Comparison of ENCODE assay signal across 1 cellular context in the genomic region with DNA sequence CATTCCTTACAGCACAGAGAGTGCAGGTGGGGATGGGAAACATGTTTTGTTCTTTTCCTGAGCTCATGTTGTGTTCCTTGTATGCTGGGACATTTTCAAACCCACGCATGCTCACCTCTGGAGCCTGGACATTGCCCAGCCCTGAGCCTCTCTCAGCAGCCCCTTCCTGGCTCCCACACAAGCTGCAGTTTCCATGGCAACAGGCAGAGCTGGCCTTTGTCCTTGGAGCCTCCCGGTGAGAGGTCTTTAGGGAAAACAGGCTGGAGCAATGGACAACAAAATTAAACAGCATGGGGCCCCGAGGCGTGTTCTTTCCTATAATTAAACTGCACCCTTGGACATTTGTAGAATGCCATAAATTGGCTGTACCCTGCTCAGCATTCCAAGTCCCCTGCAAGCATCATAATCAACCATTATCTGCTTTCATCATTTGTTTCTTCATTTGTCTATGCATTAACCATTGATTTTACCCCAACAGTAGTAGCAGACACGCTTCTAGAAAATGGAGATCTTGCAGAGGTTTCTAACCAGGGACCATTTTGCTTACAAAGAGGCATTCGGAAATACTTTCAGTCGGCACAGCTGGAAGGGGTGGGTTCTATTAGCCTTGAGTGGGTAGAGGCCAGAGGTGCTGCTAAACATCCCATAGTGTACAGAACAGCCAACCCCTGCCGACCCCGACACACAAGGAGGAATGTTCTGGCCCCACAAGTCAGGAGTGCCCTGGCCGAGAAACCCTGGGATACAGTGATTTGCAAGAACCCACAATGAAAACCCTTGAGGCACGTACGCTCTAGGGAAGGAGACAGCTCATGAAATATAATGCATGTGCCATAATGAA.
TF ChIP-seq lines count a peak whose summit lies in the region.

No MANE protein-coding gene starts in this region.

TF ChIP-seq in HepG2, 621 proteins besides CTCF, POLR2A, EP300 and RAD21 (continued from another document):
- peak; percentile 71 for TF ChIP-seq NCOA2 (CRISPR knock-in tag; IDR thresholded peaks at IDR 0.05)
- TF ChIP-seq MTF1 (CRISPR knock-in tag; IDR thresholded peaks at IDR 0.05): no peak
- TF ChIP-seq ZNF562 (CRISPR knock-in tag; IDR thresholded peaks at IDR 0.05; ENCODE audit: borderline replicate concordance): no peak
- TF ChIP-seq ZNF543 (CRISPR knock-in tag; IDR thresholded peaks at IDR 0.05): 0 out of 2 replicates have a peak, but pooled peaks have one; percentile 49
- peak; percentile 94 for TF ChIP-seq RFX1 (IDR thresholded peaks at IDR 0.05)
- no peak for TF ChIP-seq ZNF883 (CRISPR knock-in tag; IDR thresholded peaks at IDR 0.05; ENCODE audit: not compliant biosample characterization)
- peak; percentile 38; the same call in 1 of the 2 replicates for TF ChIP-seq SOX5 (CRISPR knock-in tag; IDR thresholded peaks at IDR 0.05; ENCODE audit: borderline replicate concordance)
- TF ChIP-seq FOXP1 (IDR thresholded peaks at IDR 0.05): no peak
- TF ChIP-seq FOXP1 (CRISPR knock-in tag; IDR thresholded peaks at IDR 0.05): peak; percentile 81
- no peak for TF ChIP-seq POGZ (CRISPR knock-in tag; IDR thresholded peaks at IDR 0.05)
- TF ChIP-seq RBFOX2 (IDR thresholded peaks at IDR 0.05; ENCODE audit: low read depth, low read length): 0 out of 2 replicates have a peak, but pooled peaks have one; percentile 34
- TF ChIP-seq, protein P1, sequence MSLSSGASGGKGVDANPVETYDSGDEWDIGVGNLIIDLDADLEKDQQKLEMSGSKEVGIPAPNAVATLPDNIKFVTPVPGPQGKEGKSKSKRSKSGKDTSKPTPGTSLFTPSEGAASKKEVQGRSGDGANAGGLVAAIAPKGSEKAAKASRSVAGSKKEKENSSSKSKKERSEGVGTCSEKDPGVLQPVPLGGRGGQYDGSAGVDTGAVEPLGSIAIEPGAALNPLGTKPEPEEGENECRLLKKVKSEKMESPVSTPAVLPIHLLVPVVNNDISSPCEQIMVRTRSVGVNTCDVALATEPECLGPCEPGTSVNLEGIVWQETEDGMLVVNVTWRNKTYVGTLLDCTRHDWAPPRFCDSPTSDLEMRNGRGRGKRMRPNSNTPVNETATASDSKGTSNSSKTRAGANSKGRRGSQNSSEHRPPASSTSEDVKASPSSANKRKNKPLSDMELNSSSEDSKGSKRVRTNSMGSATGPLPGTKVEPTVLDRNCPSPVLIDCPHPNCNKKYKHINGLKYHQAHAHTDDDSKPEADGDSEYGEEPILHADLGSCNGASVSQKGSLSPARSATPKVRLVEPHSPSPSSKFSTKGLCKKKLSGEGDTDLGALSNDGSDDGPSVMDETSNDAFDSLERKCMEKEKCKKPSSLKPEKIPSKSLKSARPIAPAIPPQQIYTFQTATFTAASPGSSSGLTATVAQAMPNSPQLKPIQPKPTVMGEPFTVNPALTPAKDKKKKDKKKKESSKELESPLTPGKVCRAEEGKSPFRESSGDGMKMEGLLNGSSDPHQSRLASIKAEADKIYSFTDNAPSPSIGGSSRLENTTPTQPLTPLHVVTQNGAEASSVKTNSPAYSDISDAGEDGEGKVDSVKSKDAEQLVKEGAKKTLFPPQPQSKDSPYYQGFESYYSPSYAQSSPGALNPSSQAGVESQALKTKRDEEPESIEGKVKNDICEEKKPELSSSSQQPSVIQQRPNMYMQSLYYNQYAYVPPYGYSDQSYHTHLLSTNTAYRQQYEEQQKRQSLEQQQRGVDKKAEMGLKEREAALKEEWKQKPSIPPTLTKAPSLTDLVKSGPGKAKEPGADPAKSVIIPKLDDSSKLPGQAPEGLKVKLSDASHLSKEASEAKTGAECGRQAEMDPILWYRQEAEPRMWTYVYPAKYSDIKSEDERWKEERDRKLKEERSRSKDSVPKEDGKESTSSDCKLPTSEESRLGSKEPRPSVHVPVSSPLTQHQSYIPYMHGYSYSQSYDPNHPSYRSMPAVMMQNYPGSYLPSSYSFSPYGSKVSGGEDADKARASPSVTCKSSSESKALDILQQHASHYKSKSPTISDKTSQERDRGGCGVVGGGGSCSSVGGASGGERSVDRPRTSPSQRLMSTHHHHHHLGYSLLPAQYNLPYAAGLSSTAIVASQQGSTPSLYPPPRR (CRISPR knock-in tag; IDR thresholded peaks at IDR 0.05; ENCODE audit: borderline replicate concordance): peak; percentile 69; the same call in 1 of the 2 replicates
- TF ChIP-seq SOX6 (IDR thresholded peaks at IDR 0.05): no peak
- TF ChIP-seq SOX6 (CRISPR knock-in tag; IDR thresholded peaks at IDR 0.05): peak; percentile 59; the same call in 1 of the 2 replicates
- peak; percentile 48; the same call in 1 of the 2 replicates for TF ChIP-seq NR2C2 (CRISPR knock-in tag; IDR thresholded peaks at IDR 0.05; ENCODE audit: borderline replicate concordance)
- no peak for TF ChIP-seq GTF2F1 (IDR thresholded peaks at IDR 0.05; ENCODE audit: low read length)
- peak; percentile 90; the same call in 1 of the 2 replicates for TF ChIP-seq ZNF292 (CRISPR knock-in tag; IDR thresholded peaks at IDR 0.05; ENCODE audit: borderline replicate concordance, low read depth)
- TF ChIP-seq ELF3 (CRISPR knock-in tag; IDR thresholded peaks at IDR 0.05): peak; percentile 54; the same call in 1 of the 2 replicates
- TF ChIP-seq ZNF263 (CRISPR knock-in tag; IDR thresholded peaks at IDR 0.05): 0 out of 2 replicates have a peak, but pooled peaks have one; percentile 31
- TF ChIP-seq RFXAP (CRISPR knock-in tag; IDR thresholded peaks at IDR 0.05; ENCODE audit: borderline replicate concordance): peak; percentile 97
- TF ChIP-seq HNRNPL (IDR thresholded peaks at IDR 0.05; ENCODE audit: low read depth, low read length): no peak
- TF ChIP-seq PHF21A (CRISPR knock-in tag; IDR thresholded peaks at IDR 0.05): peak; percentile 73
- TF ChIP-seq, protein P2, sequence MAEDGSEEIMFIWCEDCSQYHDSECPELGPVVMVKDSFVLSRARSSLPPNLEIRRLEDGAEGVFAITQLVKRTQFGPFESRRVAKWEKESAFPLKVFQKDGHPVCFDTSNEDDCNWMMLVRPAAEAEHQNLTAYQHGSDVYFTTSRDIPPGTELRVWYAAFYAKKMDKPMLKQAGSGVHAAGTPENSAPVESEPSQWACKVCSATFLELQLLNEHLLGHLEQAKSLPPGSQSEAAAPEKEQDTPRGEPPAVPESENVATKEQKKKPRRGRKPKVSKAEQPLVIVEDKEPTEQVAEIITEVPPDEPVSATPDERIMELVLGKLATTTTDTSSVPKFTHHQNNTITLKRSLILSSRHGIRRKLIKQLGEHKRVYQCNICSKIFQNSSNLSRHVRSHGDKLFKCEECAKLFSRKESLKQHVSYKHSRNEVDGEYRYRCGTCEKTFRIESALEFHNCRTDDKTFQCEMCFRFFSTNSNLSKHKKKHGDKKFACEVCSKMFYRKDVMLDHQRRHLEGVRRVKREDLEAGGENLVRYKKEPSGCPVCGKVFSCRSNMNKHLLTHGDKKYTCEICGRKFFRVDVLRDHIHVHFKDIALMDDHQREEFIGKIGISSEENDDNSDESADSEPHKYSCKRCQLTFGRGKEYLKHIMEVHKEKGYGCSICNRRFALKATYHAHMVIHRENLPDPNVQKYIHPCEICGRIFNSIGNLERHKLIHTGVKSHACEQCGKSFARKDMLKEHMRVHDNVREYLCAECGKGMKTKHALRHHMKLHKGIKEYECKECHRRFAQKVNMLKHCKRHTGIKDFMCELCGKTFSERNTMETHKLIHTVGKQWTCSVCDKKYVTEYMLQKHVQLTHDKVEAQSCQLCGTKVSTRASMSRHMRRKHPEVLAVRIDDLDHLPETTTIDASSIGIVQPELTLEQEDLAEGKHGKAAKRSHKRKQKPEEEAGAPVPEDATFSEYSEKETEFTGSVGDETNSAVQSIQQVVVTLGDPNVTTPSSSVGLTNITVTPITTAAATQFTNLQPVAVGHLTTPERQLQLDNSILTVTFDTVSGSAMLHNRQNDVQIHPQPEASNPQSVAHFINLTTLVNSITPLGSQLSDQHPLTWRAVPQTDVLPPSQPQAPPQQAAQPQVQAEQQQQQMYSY (CRISPR knock-in tag; IDR thresholded peaks at IDR 0.05): peak; percentile 84
- TF ChIP-seq KLF15 (CRISPR knock-in tag; IDR thresholded peaks at IDR 0.05; ENCODE audit: borderline replicate concordance): no peak
- TF ChIP-seq BCL6 (CRISPR knock-in tag; IDR thresholded peaks at IDR 0.05): peak; percentile 32; the same call in 1 of the 2 replicates
- 0 out of 2 replicates have a peak, but pooled peaks have one; percentile 33 for TF ChIP-seq FOXK1 (CRISPR knock-in tag; IDR thresholded peaks at IDR 0.05; ENCODE audit: borderline replicate concordance, low read depth)
- peak; percentile 72 for TF ChIP-seq ASH2L (IDR thresholded peaks at IDR 0.05; ENCODE audit: insufficient read length, low read depth, low read length)
- peak; percentile 38; the same call in 1 of the 2 replicates for TF ChIP-seq ETV5 (CRISPR knock-in tag; IDR thresholded peaks at IDR 0.05; ENCODE audit: borderline replicate concordance)
- peak; percentile 49; the same call in 1 of the 2 replicates for TF ChIP-seq CREM (IDR thresholded peaks at IDR 0.05)
- TF ChIP-seq CREM (CRISPR knock-in tag; IDR thresholded peaks at IDR 0.05): no peak
- TF ChIP-seq ZNF205 (CRISPR knock-in tag; IDR thresholded peaks at IDR 0.05): 0 out of 2 replicates have a peak, but pooled peaks have one; percentile 33
- peak; percentile 68 for TF ChIP-seq ELF1 (CRISPR knock-in tag; IDR thresholded peaks at IDR 0.05)
- TF ChIP-seq ZNF317 (CRISPR knock-in tag; IDR thresholded peaks at IDR 0.05): 0 out of 2 replicates have a peak, but pooled peaks have one; percentile 21
- TF ChIP-seq, protein P3, sequence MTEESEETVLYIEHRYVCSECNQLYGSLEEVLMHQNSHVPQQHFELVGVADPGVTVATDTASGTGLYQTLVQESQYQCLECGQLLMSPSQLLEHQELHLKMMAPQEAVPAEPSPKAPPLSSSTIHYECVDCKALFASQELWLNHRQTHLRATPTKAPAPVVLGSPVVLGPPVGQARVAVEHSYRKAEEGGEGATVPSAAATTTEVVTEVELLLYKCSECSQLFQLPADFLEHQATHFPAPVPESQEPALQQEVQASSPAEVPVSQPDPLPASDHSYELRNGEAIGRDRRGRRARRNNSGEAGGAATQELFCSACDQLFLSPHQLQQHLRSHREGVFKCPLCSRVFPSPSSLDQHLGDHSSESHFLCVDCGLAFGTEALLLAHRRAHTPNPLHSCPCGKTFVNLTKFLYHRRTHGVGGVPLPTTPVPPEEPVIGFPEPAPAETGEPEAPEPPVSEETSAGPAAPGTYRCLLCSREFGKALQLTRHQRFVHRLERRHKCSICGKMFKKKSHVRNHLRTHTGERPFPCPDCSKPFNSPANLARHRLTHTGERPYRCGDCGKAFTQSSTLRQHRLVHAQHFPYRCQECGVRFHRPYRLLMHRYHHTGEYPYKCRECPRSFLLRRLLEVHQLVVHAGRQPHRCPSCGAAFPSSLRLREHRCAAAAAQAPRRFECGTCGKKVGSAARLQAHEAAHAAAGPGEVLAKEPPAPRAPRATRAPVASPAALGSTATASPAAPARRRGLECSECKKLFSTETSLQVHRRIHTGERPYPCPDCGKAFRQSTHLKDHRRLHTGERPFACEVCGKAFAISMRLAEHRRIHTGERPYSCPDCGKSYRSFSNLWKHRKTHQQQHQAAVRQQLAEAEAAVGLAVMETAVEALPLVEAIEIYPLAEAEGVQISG (CRISPR knock-in tag; IDR thresholded peaks at IDR 0.05): peak; percentile 45; the same call in 1 of the 2 replicates
- TF ChIP-seq RXRB (CRISPR knock-in tag; IDR thresholded peaks at IDR 0.05; ENCODE audit: borderline replicate concordance): peak; percentile 80
- TF ChIP-seq, protein P4, sequence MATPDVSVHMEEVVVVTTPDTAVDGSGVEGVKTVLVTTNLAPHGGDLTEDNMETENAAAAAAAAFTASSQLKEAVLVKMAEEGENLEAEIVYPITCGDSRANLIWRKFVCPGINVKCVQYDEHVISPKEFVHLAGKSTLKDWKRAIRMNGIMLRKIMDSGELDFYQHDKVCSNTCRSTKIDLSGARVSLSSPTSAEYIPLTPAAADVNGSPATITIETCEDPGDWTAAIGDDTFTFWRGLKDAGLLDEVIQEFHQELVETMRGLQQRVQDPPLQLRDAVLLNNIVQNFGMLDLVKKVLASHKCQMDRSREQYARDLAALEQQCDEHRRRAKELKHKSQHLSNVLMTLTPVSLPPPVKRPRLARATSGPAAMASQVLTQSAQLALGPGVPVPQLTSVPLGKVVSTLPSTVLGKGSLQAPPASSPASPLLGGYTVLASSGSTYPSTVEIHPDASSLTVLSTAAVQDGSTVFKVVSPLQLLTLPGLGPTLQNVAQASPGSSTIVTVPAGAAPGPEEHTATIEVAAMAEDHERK (CRISPR knock-in tag; IDR thresholded peaks at IDR 0.05; ENCODE audit: low read depth): no peak
- TF ChIP-seq, protein P5, sequence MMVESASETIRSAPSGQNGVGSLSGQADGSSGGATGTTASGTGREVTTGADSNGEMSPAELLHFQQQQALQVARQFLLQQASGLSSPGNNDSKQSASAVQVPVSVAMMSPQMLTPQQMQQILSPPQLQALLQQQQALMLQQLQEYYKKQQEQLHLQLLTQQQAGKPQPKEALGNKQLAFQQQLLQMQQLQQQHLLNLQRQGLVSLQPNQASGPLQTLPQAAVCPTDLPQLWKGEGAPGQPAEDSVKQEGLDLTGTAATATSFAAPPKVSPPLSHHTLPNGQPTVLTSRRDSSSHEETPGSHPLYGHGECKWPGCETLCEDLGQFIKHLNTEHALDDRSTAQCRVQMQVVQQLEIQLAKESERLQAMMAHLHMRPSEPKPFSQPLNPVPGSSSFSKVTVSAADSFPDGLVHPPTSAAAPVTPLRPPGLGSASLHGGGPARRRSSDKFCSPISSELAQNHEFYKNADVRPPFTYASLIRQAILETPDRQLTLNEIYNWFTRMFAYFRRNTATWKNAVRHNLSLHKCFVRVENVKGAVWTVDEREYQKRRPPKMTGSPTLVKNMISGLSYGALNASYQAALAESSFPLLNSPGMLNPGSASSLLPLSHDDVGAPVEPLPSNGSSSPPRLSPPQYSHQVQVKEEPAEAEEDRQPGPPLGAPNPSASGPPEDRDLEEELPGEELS (CRISPR knock-in tag; IDR thresholded peaks at IDR 0.05): peak; percentile 87
- no peak for TF ChIP-seq ATF1 (CRISPR knock-in tag; IDR thresholded peaks at IDR 0.05)
- no peak for TF ChIP-seq ZNF431 (CRISPR knock-in tag; IDR thresholded peaks at IDR 0.05; ENCODE audit: borderline replicate concordance, low read depth)
- peak; percentile 44; the same call in 1 of the 2 replicates for TF ChIP-seq MAZ (IDR thresholded peaks at IDR 0.05; ENCODE audit: borderline replicate concordance, low read depth, low read length)
- TF ChIP-seq MAZ (CRISPR knock-in tag; IDR thresholded peaks at IDR 0.05; ENCODE audit: low read depth): peak; percentile 17; the same call in 1 of the 2 replicates
- TF ChIP-seq HNF4G (IDR thresholded peaks at IDR 0.05; ENCODE audit: borderline replicate concordance, low read depth, low read length): peak; percentile 75
- peak; percentile 63; the same call in 1 of the 2 replicates for TF ChIP-seq HNF4G (CRISPR knock-in tag; IDR thresholded peaks at IDR 0.05; ENCODE audit: borderline replicate concordance, low read depth)
- peak; percentile 73 for TF ChIP-seq GATAD2A (CRISPR knock-in tag; IDR thresholded peaks at IDR 0.05)
- no peak for TF ChIP-seq ZNF329 (CRISPR knock-in tag; IDR thresholded peaks at IDR 0.05; ENCODE audit: low read depth)
- 0 out of 2 replicates have a peak, but pooled peaks have one; percentile 30 for TF ChIP-seq ZNF501 (CRISPR knock-in tag; IDR thresholded peaks at IDR 0.05)
- peak; percentile 58; the same call in 1 of the 2 replicates for TF ChIP-seq ZMYM3 (CRISPR knock-in tag; IDR thresholded peaks at IDR 0.05)
